Comparison of ENCODE assay signal across 23 cellular contexts in genomic region chrX:49266536-49267445, GRCh38. TPM values are rescaled to one million over a fixed set of nuclear protein-coding genes. Genes with fewer than 3 reads are reported as not detected.
DNase-seq lines count a peak whose midpoint lies in the region; ATAC-seq, FAIRE-seq and TF ChIP-seq lines count a peak whose summit lies in the region.
"Had no signal": no experiment of that assay in that cellular context is flagged by ENCODE, and none has a peak within 500 bp of the region (broad histone marks: within the 10 kb centered on the region; RNA-seq: fewer than 3 reads in every experiment).

No MANE protein-coding gene starts in this region.

- H3K4me3 Mint-ChIP-seq in activated CD4-positive, alpha-beta T cell treated with anti-CD3 and anti-CD28 coated beads for 36 hours = peak overlapping the region; percentile 78
- H3K4me3 Mint-ChIP-seq in activated T-helper 1 cell treated with anti-CD3 and anti-CD28 coated beads, Interleukin-12 subunit alpha, Interleukin-12 subunit beta, Interleukin-2, Interleukin-4 antibody, amounts not matched to agents 30 ng/mL and 10 ng/mL and 1 ng/mL, durations not matched to agents 14 hours and 24 hours and 36 hours = peak overlapping the region; percentile 91
- H3K4me3 Mint-ChIP-seq: endodermal cell had no signal

- no peaks in the 10 kb centered on the region for H3K36me3 ChIP-seq in liver (ENCODE audit: control insufficient read depth in 4 of 4, insufficient read depth in 3 of 4, low read depth in 1 of 4, low read length in 3 of 4)
- H3K36me3 ChIP-seq: BLaER1, colonic mucosa, Peyer's patch, thoracic aorta had no signal

- peak; percentile 27 for FAIRE-seq in GM12892 (lab: Jason Lieb, UNC)

- CTCF ChIA-PET in activated CD4-positive, alpha-beta T cell treated with anti-CD3 and anti-CD28 coated beads for 36 hours (lab: Charles Lee) = no interaction called here

- H3K27ac Mint-ChIP-seq in activated CD4-positive, alpha-beta T cell treated with anti-CD3 and anti-CD28 coated beads for 36 hours = no peak overlapping the region
- H3K27ac Mint-ChIP-seq in activated T-helper 1 cell treated with anti-CD3 and anti-CD28 coated beads, Interleukin-12 subunit alpha, Interleukin-12 subunit beta, Interleukin-2, Interleukin-4 antibody, amounts not matched to agents 30 ng/mL and 10 ng/mL and 1 ng/mL, durations not matched to agents 14 hours and 24 hours and 36 hours = no peak overlapping the region
- H3K27ac Mint-ChIP-seq: endodermal cell had no signal

- no peak overlapping the region for H3K9ac ChIP-seq in liver (ENCODE audit: low read depth in 1 of 2, low read length in 2 of 2)
- H3K9ac ChIP-seq: BLaER1, GM23248 had no signal

- intact Hi-C loops in activated CD4-positive, alpha-beta T cell treated with anti-CD3 and anti-CD28 coated beads for 36 hours (cut with DNase I, micrococcal nuclease) = loop anchor here in 1 of 2 experiments (5.0 to 10.0 kb wide), 4 partner anchors 192 to 569 kb away; partner anchors contain the start of genes PIM2, PRAF2, SUV39H1 and WDR45
- intact Hi-C loops in activated T-helper 1 cell treated with anti-CD3 and anti-CD28 coated beads, Interleukin-12 subunit alpha, Interleukin-12 subunit beta, Interleukin-2, Interleukin-4 antibody, amounts not matched to agents 30 ng/mL and 10 ng/mL and 1 ng/mL, durations not matched to agents 14 hours and 24 hours and 36 hours (cut with micrococcal nuclease) = loop anchor here (10.0 kb wide), 1 partner anchor 372 kb away; the partner anchor contains the start of genes PQBP1 and TIMM17B

- H3K4me1 Mint-ChIP-seq in activated CD4-positive, alpha-beta T cell treated with anti-CD3 and anti-CD28 coated beads for 36 hours = peaks cover 51% of the 10 kb centered on the region
- peaks cover 58% of the 10 kb centered on the region for H3K4me1 Mint-ChIP-seq in activated T-helper 1 cell treated with anti-CD3 and anti-CD28 coated beads, Interleukin-12 subunit alpha, Interleukin-12 subunit beta, Interleukin-2, Interleukin-4 antibody, amounts not matched to agents 30 ng/mL and 10 ng/mL and 1 ng/mL, durations not matched to agents 14 hours and 24 hours and 36 hours (ENCODE audit: low read depth)

- H3K9me3 ChIP-seq in liver (ENCODE audit: control insufficient read depth in 4 of 4, low read length in 3 of 4) = no peaks in the 10 kb centered on the region
- H3K9me3 ChIP-seq: colonic mucosa, Peyer's patch, SJSA1, thoracic aorta had no signal

- DNase-seq in activated CD4-positive, alpha-beta T cell treated with anti-CD3 and anti-CD28 coated beads for 36 hours = no peak
- no peak for DNase-seq in activated CD4-positive, alpha-beta T cell treated with anti-CD3 and anti-CD28 coated beads, Interleukin-2, amount 50 U/mL, for 1 hour
- DNase-seq in GM12892 (ENCODE audit: insufficient read length) (no peak), CD1c-positive myeloid dendritic cell (ENCODE audit: extremely low spot score) (no peak), 8988T (no peak)
- DNase-seq in activated T-helper 1 cell treated with anti-CD3 and anti-CD28 coated beads, Interleukin-12 subunit alpha, Interleukin-12 subunit beta, Interleukin-2, Interleukin-4 antibody, amounts not matched to agents 30 ng/mL and 10 ng/mL and 1 ng/mL, durations not matched to agents 14 hours and 24 hours and 36 hours (ENCODE audit: low spot score) = no peak
- DNase-seq: activated naive CD4-positive, alpha-beta T cell treated with Interleukin-2 at 50 U/mL for 16 hours; colonic mucosa; endodermal cell; GM23248; kidney glomerular epithelial cell; mesendoderm; naive B cell; NCI-H187 treated with DMSO at 0.1 percent for 48 hours; NCI-H446; Peyer's patch; T-helper 9 cell had no signal

- H3K4me3 ChIP-seq in liver (ENCODE audit: low read depth in 1 of 3, low read length in 3 of 3) = no peak overlapping the region
- H3K4me3 ChIP-seq: BLaER1, colonic mucosa, GM23248, Peyer's patch, SJSA1, thoracic aorta had no signal

- H3K4me1 ChIP-seq in liver (ENCODE audit: control insufficient read depth in 4 of 4, insufficient read depth in 4 of 4, low read length in 3 of 4) = peaks cover 8 to 31% (median 21%) of the 10 kb centered on the region in 4 donors
- H3K4me1 ChIP-seq: colonic mucosa had no signal

- peaks cover 12% of the 10 kb centered on the region for H3K36me3 Mint-ChIP-seq in activated CD4-positive, alpha-beta T cell treated with anti-CD3 and anti-CD28 coated beads for 36 hours (ENCODE audit: low read depth)
- peaks cover 9% of the 10 kb centered on the region for H3K36me3 Mint-ChIP-seq in activated T-helper 1 cell treated with anti-CD3 and anti-CD28 coated beads, Interleukin-12 subunit alpha, Interleukin-12 subunit beta, Interleukin-2, Interleukin-4 antibody, amounts not matched to agents 30 ng/mL and 10 ng/mL and 1 ng/mL, durations not matched to agents 14 hours and 24 hours and 36 hours (ENCODE audit: low read depth)
- H3K36me3 Mint-ChIP-seq: naive B cell had no signal

- POLR2A ChIA-PET in activated CD4-positive, alpha-beta T cell treated with anti-CD3 and anti-CD28 coated beads for 36 hours (lab: Charles Lee) = interaction anchor here (0.9 kb wide), 1 partner anchor 28 kb away, joined by 3 read pairs; no protein-coding TSS in a partner anchor

- TF ChIP-seq CTCF in liver (IDR thresholded peaks at IDR 0.05; ENCODE audit: low read depth, low read length, missing input control) = no peak

- no peak for ATAC-seq in activated CD4-positive, alpha-beta T cell treated with anti-CD3 and anti-CD28 coated beads for 36 hours
- ATAC-seq in GM21447 (IDR thresholded peaks at IDR 0.05; ENCODE audit: unreplicated experiment) = no peak

- H3K9me3 Mint-ChIP-seq in activated CD4-positive, alpha-beta T cell treated with anti-CD3 and anti-CD28 coated beads for 36 hours (ENCODE audit: low read depth) = peaks cover 4% of the 10 kb centered on the region
- H3K9me3 Mint-ChIP-seq in activated T-helper 1 cell treated with anti-CD3 and anti-CD28 coated beads, Interleukin-12 subunit alpha, Interleukin-12 subunit beta, Interleukin-2, Interleukin-4 antibody, amounts not matched to agents 30 ng/mL and 10 ng/mL and 1 ng/mL, durations not matched to agents 14 hours and 24 hours and 36 hours = no peaks in the 10 kb centered on the region

- WGBS in liver = 67% methylated on average over 10 of the region's 10 CpGs

- H3K27me3 Mint-ChIP-seq in activated CD4-positive, alpha-beta T cell treated with anti-CD3 and anti-CD28 coated beads for 36 hours = no peaks in the 10 kb centered on the region
- no peaks in the 10 kb centered on the region for H3K27me3 Mint-ChIP-seq in activated T-helper 1 cell treated with anti-CD3 and anti-CD28 coated beads, Interleukin-12 subunit alpha, Interleukin-12 subunit beta, Interleukin-2, Interleukin-4 antibody, amounts not matched to agents 30 ng/mL and 10 ng/mL and 1 ng/mL, durations not matched to agents 14 hours and 24 hours and 36 hours (ENCODE audit: insufficient read depth)

- H3K27me3 ChIP-seq in liver (ENCODE audit: control insufficient read depth in 4 of 4, insufficient read depth in 4 of 4, low read length in 3 of 4) = no peaks in the 10 kb centered on the region
- H3K27me3 ChIP-seq: colonic mucosa, Peyer's patch, SJSA1 had no signal

- TF ChIP-seq POLR2A in GM12892 (IDR thresholded peaks at IDR 0.05; ENCODE audit: low read depth, low read length) = no peak

- no peak overlapping the region for H3K27ac ChIP-seq in liver (ENCODE audit: low read depth in 1 of 2, low read length in 2 of 2)
- H3K27ac ChIP-seq: BLaER1, colonic mucosa, GM23248, Peyer's patch, SJSA1, thoracic aorta had no signal

- TF ChIP-seq RAD21 in liver (IDR thresholded peaks at IDR 0.05) = peak in 1 of 2 donors; percentile 18

TF ChIP-seq in liver, 16 proteins besides CTCF, POLR2A, EP300 and RAD21 (continues in another document):
- TF ChIP-seq, protein P1, sequence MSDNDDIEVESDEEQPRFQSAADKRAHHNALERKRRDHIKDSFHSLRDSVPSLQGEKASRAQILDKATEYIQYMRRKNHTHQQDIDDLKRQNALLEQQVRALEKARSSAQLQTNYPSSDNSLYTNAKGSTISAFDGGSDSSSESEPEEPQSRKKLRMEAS (IDR thresholded peaks at IDR 0.05) = no peak
- peak; percentile 89 to 100 for TF ChIP-seq RXRA (IDR thresholded peaks at IDR 0.05)

RNA-seq across cellular contexts. Expression of gene FOXP3, which starts 2.3 kb away (rescaled TPM):
- total RNA-seq in activated CD4-positive, alpha-beta T cell treated with anti-CD3 and anti-CD28 coated beads for 36 hours = 10 to 100 TPM; 17.9 to 20.0 TPM
- not detected for polyA plus RNA-seq in GM12892 (2012; ENCODE audit: missing spikeins)
- total RNA-seq in activated T-helper 1 cell treated with anti-CD3 and anti-CD28 coated beads, Interleukin-12 subunit alpha, Interleukin-12 subunit beta, Interleukin-2, Interleukin-4 antibody, amounts not matched to agents 30 ng/mL and 10 ng/mL and 1 ng/mL, durations not matched to agents 14 hours and 24 hours and 36 hours = 14.3 and 14.4 TPM in 2 replicates
- total RNA-seq in liver = under 1 TPM; 0.05 to 0.08 TPM
- under 1 TPM; 0.29 to 0.65 TPM for polyA plus RNA-seq in liver
- total RNA-seq: G401, GM23248, SJSA1, thoracic aorta had no signal

RNA-seq across cellular contexts. Expression of gene PPP1R3F, which starts 2.8 kb away (rescaled TPM):
- total RNA-seq in activated CD4-positive, alpha-beta T cell treated with anti-CD3 and anti-CD28 coated beads for 36 hours = 1 to 10 TPM; 4.4 to 4.7 TPM
- polyA plus RNA-seq in GM12892 (2012; ENCODE audit: missing spikeins) = 0.74 TPM
- total RNA-seq in activated T-helper 1 cell treated with anti-CD3 and anti-CD28 coated beads, Interleukin-12 subunit alpha, Interleukin-12 subunit beta, Interleukin-2, Interleukin-4 antibody, amounts not matched to agents 30 ng/mL and 10 ng/mL and 1 ng/mL, durations not matched to agents 14 hours and 24 hours and 36 hours = 6.5 and 6.9 TPM in 2 replicates
- 1 to 10 TPM; 1.3 to 1.7 TPM for total RNA-seq in liver
- 1 to 10 TPM in 1 of 2 donors, under 1 TPM in 1; 0.78 to 1.6 TPM for polyA plus RNA-seq in liver

RNA-seq across cellular contexts. Expression of gene CCDC22, which starts 31.5 kb away (rescaled TPM):
- total RNA-seq in activated CD4-positive, alpha-beta T cell treated with anti-CD3 and anti-CD28 coated beads for 36 hours = 10 to 100 TPM; 19.8 to 23.8 TPM
- 7.3 TPM for polyA plus RNA-seq in GM12892 (2012; ENCODE audit: missing spikeins)
- 26.0 and 28.5 TPM in 2 replicates for total RNA-seq in activated T-helper 1 cell treated with anti-CD3 and anti-CD28 coated beads, Interleukin-12 subunit alpha, Interleukin-12 subunit beta, Interleukin-2, Interleukin-4 antibody, amounts not matched to agents 30 ng/mL and 10 ng/mL and 1 ng/mL, durations not matched to agents 14 hours and 24 hours and 36 hours
- total RNA-seq in liver = 1 to 10 TPM; 6.2 TPM
- polyA plus RNA-seq in liver = 1 to 10 TPM; 4.2 to 7.8 TPM

RNA-seq across cellular contexts. Expression of gene CACNA1F, which starts 33.7 kb away (rescaled TPM):
- total RNA-seq in activated CD4-positive, alpha-beta T cell treated with anti-CD3 and anti-CD28 coated beads for 36 hours = under 1 TPM; 0.65 to 0.87 TPM
- polyA plus RNA-seq in GM12892 (2012; ENCODE audit: missing spikeins) = 0.17 TPM
- total RNA-seq in activated T-helper 1 cell treated with anti-CD3 and anti-CD28 coated beads, Interleukin-12 subunit alpha, Interleukin-12 subunit beta, Interleukin-2, Interleukin-4 antibody, amounts not matched to agents 30 ng/mL and 10 ng/mL and 1 ng/mL, durations not matched to agents 14 hours and 24 hours and 36 hours = 0.05 and 0.13 TPM in 2 replicates
- not detected for total RNA-seq in liver
- polyA plus RNA-seq in liver = under 1 TPM in 1 of 2 donors, not detected in 1; 0.03 TPM
- total RNA-seq: G401, GM23248, SJSA1 had no signal
- polyA plus RNA-seq: GM23248 had no signal

RNA-seq across cellular contexts. Expression of gene GAGE10, which starts 36.7 kb away (rescaled TPM):
- total RNA-seq in activated CD4-positive, alpha-beta T cell treated with anti-CD3 and anti-CD28 coated beads for 36 hours = not detected
- not detected for polyA plus RNA-seq in GM12892 (2012; ENCODE audit: missing spikeins)
- not detected in 2 replicates for total RNA-seq in activated T-helper 1 cell treated with anti-CD3 and anti-CD28 coated beads, Interleukin-12 subunit alpha, Interleukin-12 subunit beta, Interleukin-2, Interleukin-4 antibody, amounts not matched to agents 30 ng/mL and 10 ng/mL and 1 ng/mL, durations not matched to agents 14 hours and 24 hours and 36 hours
- not detected for total RNA-seq in liver
- polyA plus RNA-seq in liver = not detected
- total RNA-seq: colonic mucosa, endodermal cell, G401, GM23248, Peyer's patch, SJSA1, thoracic aorta had no signal
- polyA plus RNA-seq: GM23248 had no signal

Comparison
In these comparisons a context has a peak if more than half of its experiments do, and no peak if none do; other contexts are left out.
1. RNA of gene FOXP3, which starts 2.3 kb away (total RNA-seq): 17.9 to 20.0 TPM in activated CD4-positive, alpha-beta T cell treated with anti-CD3 and anti-CD28 coated beads for 36 hours and 14.3 to 14.4 TPM in activated T-helper 1 cell treated with anti-CD3 and anti-CD28 coated beads, Interleukin-12 subunit alpha, Interleukin-12 subunit beta, Interleukin-2, Interleukin-4 antibody, amounts not matched to agents 30 ng/mL and 10 ng/mL and 1 ng/mL, durations not matched to agents 14 hours and 24 hours and 36 hours; 0.05 to 0.08 TPM in liver; every median in the first group is over 10 times any median in the second.